ENCODE assay signal across 1 cellular context in the genomic region with DNA sequence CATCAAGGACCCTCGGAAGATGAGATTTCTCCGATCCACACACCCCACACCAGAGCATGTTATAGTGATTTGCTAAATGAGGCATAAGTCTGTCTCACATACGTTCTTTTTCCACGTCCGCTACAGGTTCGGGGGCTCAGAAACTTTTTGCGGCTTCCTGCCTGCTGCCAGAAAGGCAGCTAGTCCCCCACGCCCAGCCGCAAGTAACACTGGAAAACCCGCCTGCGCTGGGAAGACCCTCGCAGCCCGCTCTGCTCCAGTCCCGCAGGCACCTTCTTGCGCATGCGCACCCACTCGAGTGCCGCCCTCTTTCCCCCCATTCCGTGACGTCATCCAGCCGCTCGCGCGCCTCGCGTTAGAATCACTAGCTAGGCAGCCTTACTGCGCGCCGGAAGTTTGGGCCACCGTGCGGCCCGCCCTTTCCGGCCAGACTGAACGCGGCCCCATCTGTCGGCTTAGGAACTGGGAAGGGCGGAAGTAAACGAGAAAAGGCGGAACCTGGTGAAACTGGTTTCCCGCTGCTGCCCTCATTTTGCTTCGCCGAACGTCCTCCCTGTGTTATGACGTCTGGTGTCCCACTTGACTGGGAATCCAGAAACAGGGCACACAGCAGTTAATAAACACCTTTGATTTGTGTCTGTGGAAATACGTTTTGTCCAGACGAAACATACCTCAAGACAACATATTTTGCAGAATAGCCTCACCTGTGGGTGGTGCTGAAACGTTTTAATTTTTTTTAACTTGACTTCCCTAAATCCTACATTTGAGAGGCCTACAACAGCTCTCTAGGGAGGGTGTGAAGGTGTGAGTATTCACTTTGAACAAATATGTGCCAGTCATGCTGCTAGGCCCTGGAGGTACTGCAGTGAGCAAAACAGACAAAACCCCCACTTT.
A peak's percentile ranks its signal among the peaks of the same experiment; 100 is the strongest.
TF ChIP-seq lines count a peak whose summit lies in the region.

A gene (minus strand): TSS at position 284 of the 894 bp plus-strand sequence. CDS start 925 bp downstream, outside the sequence.

TF ChIP-seq in A549, 52 proteins besides CTCF, POLR2A, EP300 and RAD21 (continued from another document):
- TF ChIP-seq ESRRA (IDR thresholded peaks at IDR 0.05; ENCODE audit: borderline replicate concordance, low read length) (no peak), NR3C1 (IDR thresholded peaks at IDR 0.05) (no peak), JUNB (IDR thresholded peaks at IDR 0.05) (no peak), FOSL2 (IDR thresholded peaks at IDR 0.05) (no peak), FOSL2 (CRISPR knock-in tag; IDR thresholded peaks at IDR 0.05) (peak; percentile 76), EHMT2 (IDR thresholded peaks at IDR 0.05; ENCODE audit: low read depth) (peak; percentile 83; the same call in 1 of the 2 replicates)
- TF ChIP-seq, protein P1, sequence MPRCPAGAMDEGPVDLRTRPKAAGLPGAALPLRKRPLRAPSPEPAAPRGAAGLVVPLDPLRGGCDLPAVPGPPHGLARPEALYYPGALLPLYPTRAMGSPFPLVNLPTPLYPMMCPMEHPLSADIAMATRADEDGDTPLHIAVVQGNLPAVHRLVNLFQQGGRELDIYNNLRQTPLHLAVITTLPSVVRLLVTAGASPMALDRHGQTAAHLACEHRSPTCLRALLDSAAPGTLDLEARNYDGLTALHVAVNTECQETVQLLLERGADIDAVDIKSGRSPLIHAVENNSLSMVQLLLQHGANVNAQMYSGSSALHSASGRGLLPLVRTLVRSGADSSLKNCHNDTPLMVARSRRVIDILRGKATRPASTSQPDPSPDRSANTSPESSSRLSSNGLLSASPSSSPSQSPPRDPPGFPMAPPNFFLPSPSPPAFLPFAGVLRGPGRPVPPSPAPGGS (IDR thresholded peaks at IDR 0.05), result peak; percentile 86
